In the genomic region with DNA sequence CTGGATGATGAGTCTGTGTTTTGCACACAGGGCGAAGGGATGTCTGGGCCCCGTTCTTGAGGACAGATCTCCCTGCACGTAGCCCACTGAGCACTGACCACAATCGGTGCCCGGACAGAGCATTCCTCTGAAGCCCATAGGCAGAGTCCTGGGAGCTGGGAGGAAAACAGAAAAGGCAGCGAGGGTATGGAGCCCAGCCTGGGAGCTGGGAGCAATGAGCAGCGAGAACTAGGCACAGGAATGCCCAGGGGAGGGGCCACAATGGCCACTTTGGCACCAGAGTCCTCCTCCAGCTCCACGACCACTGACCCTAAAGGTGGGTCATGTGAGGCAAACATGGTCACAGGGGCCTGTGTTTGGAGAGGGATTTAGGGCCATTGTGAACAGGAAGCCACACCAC, we compare ENCODE assay signal across 30 cellular contexts.
"Had no signal": no experiment of that assay in that cellular context is flagged by ENCODE, and none has a peak within 500 bp of the region (broad histone marks: within the 10 kb centered on the region; RNA-seq: fewer than 3 reads in every experiment).

No MANE protein-coding gene starts in this region.

- H2AFZ ChIP-seq: parathyroid adenoma had no signal

- ATAC-seq: effector memory CD8-positive, alpha-beta T cell; foreskin keratinocyte; natural killer cell treated with Interleukin-12 subunit alpha and Interleukin-12 subunit beta and Interleukin-15 and Interleukin-18, amount 100 ng/mL, for 72 hours; sciatic nerve had no signal

- H3K27me3 ChIP-seq: foreskin keratinocyte, testis, upper lobe of left lung had no signal

- H3K36me3 ChIP-seq: esophagus muscularis mucosa, heart right ventricle, tibial artery, upper lobe of left lung had no signal

- H3K9ac ChIP-seq: parathyroid adenoma had no signal

- DNase-seq: cerebellar nuclear complex; cortex of kidney; effector memory CD8-positive, alpha-beta T cell; foreskin keratinocyte; glutamatergic neuron; heart right ventricle; hippocampal formation; kidney glomerular epithelial cell; mucosa of descending colon; naive B cell; stimulated activated CD4-positive, alpha-beta T cell treated with anti-CD3 and anti-CD28 coated beads, Interleukin-12 subunit alpha, Interleukin-12 subunit beta, amount 100 ng/mL, for 4 hours; stimulated activated CD4-positive, alpha-beta T cell treated with anti-CD3 and anti-CD28 coated beads, Interleukin-1b, Interleukin-23, amount 100 ng/mL, for 48 hours; stimulated activated CD4-positive, alpha-beta T cell treated with anti-CD3 and anti-CD28 coated beads, Interleukin-4, amount 100 ng/mL, for 1 hour; stimulated activated CD8-positive, alpha-beta memory T cell treated with anti-CD3 and anti-CD28 coated beads, Interleukin-4, amount 100 ng/mL, for 48 hours; stimulated activated naive CD4-positive, alpha-beta T cell; substantia nigra; testis; tibial artery; upper lobe of left lung had no signal

- H3K9me3 Mint-ChIP-seq: effector memory CD8-positive, alpha-beta T cell; naive B cell; natural killer cell treated with Interleukin-12 subunit alpha and Interleukin-12 subunit beta and Interleukin-15 and Interleukin-18, amount 100 ng/mL, for 72 hours; neural crest cell had no signal

- H3K27me3 Mint-ChIP-seq: progenitor cell of endocrine pancreas had no signal

- H3K4me3 Mint-ChIP-seq: effector memory CD8-positive, alpha-beta T cell; memory B cell; mesothelial cell of epicardium; naive B cell; natural killer cell treated with Interleukin-12 subunit alpha and Interleukin-12 subunit beta and Interleukin-15 and Interleukin-18, amount 100 ng/mL, for 72 hours; neural crest cell had no signal

- H3K4me1 Mint-ChIP-seq: memory B cell had no signal

- H3K9me3 ChIP-seq: esophagus muscularis mucosa, heart right ventricle, mucosa of descending colon, testis, tibial artery, upper lobe of left lung had no signal

- H3K27ac ChIP-seq: epithelial cell of prostate, esophagus muscularis mucosa, foreskin keratinocyte, parathyroid adenoma, testis, tibial artery, upper lobe of left lung had no signal

- H3K36me3 Mint-ChIP-seq: memory B cell; mesothelial cell of epicardium; naive B cell; natural killer cell treated with Interleukin-12 subunit alpha and Interleukin-12 subunit beta and Interleukin-15 and Interleukin-18, amount 100 ng/mL, for 72 hours had no signal

- H3K4me1 ChIP-seq: foreskin keratinocyte, parathyroid adenoma, testis, tibial artery, upper lobe of left lung had no signal

- H3K27ac Mint-ChIP-seq: effector memory CD8-positive, alpha-beta T cell; memory B cell; mesothelial cell of epicardium; natural killer cell treated with Interleukin-12 subunit alpha and Interleukin-12 subunit beta and Interleukin-15 and Interleukin-18, amount 100 ng/mL, for 72 hours; progenitor cell of endocrine pancreas had no signal

- H3K4me3 ChIP-seq: esophagus muscularis mucosa, heart right ventricle, lung, mucosa of descending colon, smooth muscle cell, testis, tibial artery, upper lobe of left lung had no signal

- H3K4me2 ChIP-seq: smooth muscle cell had no signal
